ENCODE assay signal across 2 cellular contexts in the genomic region with DNA sequence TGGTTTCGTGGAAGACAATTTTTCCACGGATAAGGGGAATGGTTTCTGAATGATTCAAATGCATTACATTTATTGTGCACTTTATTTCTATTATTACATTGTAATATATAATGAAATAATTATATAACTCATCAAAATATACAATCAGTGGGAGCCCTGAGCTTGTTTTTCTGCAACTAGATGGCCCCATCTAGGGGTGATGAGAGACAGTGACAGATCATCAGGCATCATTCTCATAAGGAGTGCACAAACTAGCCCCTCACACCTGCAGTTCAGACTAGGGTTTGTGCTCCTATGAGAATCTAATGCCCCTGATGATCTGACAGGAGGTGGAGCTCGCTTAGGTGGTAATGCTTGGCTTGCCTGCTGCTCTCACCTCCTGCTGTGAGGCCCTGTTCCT.
TF ChIP-seq lines count a peak whose summit lies in the region.

No MANE protein-coding gene starts in this region.

TF ChIP-seq in IMR-90, 13 proteins besides CTCF, POLR2A, EP300 and RAD21:
- TF ChIP-seq CHD1 (IDR thresholded peaks at IDR 0.05; ENCODE audit: low read depth, low read length): no peak
- TF ChIP-seq MXI1 (IDR thresholded peaks at IDR 0.05; ENCODE audit: borderline replicate concordance, low read depth, low read length): no peak
- no peak for TF ChIP-seq RFX5 (IDR thresholded peaks at IDR 0.05; ENCODE audit: low read depth, low read length)
- TF ChIP-seq NFE2L2 (IDR thresholded peaks at IDR 0.05; ENCODE audit: low read depth, low read length): no peak
- TF ChIP-seq FOS (IDR thresholded peaks at IDR 0.05; ENCODE audit: low read depth, low read length): no peak
- TF ChIP-seq SMC3 (IDR thresholded peaks at IDR 0.05; ENCODE audit: low read depth, low read length): no peak
- TF ChIP-seq BHLHE40 (IDR thresholded peaks at IDR 0.05; ENCODE audit: low read depth, low read length): no peak
- TF ChIP-seq, protein P1, sequence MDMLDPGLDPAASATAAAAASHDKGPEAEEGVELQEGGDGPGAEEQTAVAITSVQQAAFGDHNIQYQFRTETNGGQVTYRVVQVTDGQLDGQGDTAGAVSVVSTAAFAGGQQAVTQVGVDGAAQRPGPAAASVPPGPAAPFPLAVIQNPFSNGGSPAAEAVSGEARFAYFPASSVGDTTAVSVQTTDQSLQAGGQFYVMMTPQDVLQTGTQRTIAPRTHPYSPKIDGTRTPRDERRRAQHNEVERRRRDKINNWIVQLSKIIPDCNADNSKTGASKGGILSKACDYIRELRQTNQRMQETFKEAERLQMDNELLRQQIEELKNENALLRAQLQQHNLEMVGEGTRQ (IDR thresholded peaks at IDR 0.05; ENCODE audit: low read depth, low read length): no peak
- TF ChIP-seq CEBPB (IDR thresholded peaks at IDR 0.05; ENCODE audit: low read depth, low read length): no peak
- TF ChIP-seq RCOR1 (IDR thresholded peaks at IDR 0.05; ENCODE audit: insufficient replicate concordance, low read length): no peak

TF ChIP-seq in K562, 482 proteins besides CTCF, POLR2A, EP300 and RAD21:
- no peak for TF ChIP-seq ZNF232 (CRISPR knock-in tag; IDR thresholded peaks at IDR 0.05)
- TF ChIP-seq, protein P2, sequence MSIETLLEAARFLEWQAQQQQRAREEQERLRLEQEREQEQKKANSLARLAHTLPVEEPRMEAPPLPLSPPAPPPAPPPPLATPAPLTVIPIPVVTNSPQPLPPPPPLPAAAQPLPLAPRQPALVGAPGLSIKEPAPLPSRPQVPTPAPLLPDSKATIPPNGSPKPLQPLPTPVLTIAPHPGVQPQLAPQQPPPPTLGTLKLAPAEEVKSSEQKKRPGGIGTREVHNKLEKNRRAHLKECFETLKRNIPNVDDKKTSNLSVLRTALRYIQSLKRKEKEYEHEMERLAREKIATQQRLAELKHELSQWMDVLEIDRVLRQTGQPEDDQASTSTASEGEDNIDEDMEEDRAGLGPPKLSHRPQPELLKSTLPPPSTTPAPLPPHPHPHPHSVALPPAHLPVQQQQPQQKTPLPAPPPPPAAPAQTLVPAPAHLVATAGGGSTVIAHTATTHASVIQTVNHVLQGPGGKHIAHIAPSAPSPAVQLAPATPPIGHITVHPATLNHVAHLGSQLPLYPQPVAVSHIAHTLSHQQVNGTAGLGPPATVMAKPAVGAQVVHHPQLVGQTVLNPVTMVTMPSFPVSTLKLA (conservative IDR thresholded peaks at IDR 0.05): no peak
- TF ChIP-seq STAT6 (CRISPR knock-in tag; IDR thresholded peaks at IDR 0.05): no peak
- no peak for TF ChIP-seq ZNF77 (CRISPR knock-in tag; IDR thresholded peaks at IDR 0.05)
- no peak for TF ChIP-seq ZBTB7A (IDR thresholded peaks at IDR 0.05; ENCODE audit: borderline replicate concordance, control insufficient read depth, low read depth, low read length)
- TF ChIP-seq KLF16 (IDR thresholded peaks at IDR 0.05): no peak
- no peak for TF ChIP-seq NFYB (IDR thresholded peaks at IDR 0.05; ENCODE audit: extremely low read depth, insufficient read length)
- no peak for TF ChIP-seq SMC3 (conservative IDR thresholded peaks at IDR 0.05; ENCODE audit: insufficient read depth, low read depth, low read length)
- no peak for TF ChIP-seq NCOR1 (IDR thresholded peaks at IDR 0.05)
- TF ChIP-seq STAT5B (CRISPR knock-in tag; IDR thresholded peaks at IDR 0.05): no peak
- TF ChIP-seq CHCHD3 (CRISPR knock-in tag; IDR thresholded peaks at IDR 0.05): no peak
- no peak for TF ChIP-seq ZNF444 (CRISPR knock-in tag; IDR thresholded peaks at IDR 0.05)
- no peak for TF ChIP-seq EGR1 (conservative IDR thresholded peaks at IDR 0.05)
- TF ChIP-seq, protein P3, sequence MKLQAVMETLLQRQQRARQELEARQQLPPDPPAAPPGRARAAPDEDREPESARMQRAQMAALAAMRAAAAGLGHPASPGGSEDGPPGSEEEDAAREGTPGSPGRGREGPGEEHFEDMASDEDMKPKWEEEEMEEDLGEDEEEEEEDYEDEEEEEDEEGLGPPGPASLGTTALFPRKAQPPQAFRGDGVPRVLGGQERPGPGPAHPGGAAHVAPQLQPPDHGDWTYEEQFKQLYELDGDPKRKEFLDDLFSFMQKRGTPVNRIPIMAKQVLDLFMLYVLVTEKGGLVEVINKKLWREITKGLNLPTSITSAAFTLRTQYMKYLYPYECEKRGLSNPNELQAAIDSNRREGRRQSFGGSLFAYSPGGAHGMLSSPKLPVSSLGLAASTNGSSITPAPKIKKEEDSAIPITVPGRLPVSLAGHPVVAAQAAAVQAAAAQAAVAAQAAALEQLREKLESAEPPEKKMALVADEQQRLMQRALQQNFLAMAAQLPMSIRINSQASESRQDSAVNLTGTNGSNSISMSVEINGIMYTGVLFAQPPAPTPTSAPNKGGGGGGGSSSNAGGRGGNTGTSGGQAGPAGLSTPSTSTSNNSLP (IDR thresholded peaks at IDR 0.05; ENCODE audit: borderline replicate concordance, low read depth, low read length): no peak
- TF ChIP-seq ZC3H4 (CRISPR knock-in tag; IDR thresholded peaks at IDR 0.05; ENCODE audit: borderline replicate concordance): no peak
- TF ChIP-seq POLR3G (IDR thresholded peaks at IDR 0.05; ENCODE audit: extremely low read depth, insufficient read length, insufficient replicate concordance): no peak
- TF ChIP-seq FOXA1 (IDR thresholded peaks at IDR 0.05; ENCODE audit: borderline replicate concordance): no peak
